9 cellular contexts compared by ENCODE assay signal in genomic region chr10:19788075-19788686, GRCh38. TPM values are rescaled to one million over a fixed set of nuclear protein-coding genes. Genes with fewer than 3 reads are reported as not detected.
DNase-seq lines count a peak whose midpoint lies in the region; ATAC-seq and TF ChIP-seq lines count a peak whose summit lies in the region.
"Had no signal": no experiment of that assay in that cellular context is flagged by ENCODE, and none has a peak within 500 bp of the region (broad histone marks: within the 10 kb centered on the region; RNA-seq: fewer than 3 reads in every experiment).

No MANE protein-coding gene starts in this region.

- H3K27ac ChIP-seq in fibroblast of lung (ENCODE audit: insufficient read depth, low read length) (no peak overlapping the region), prostate gland (no peak overlapping the region)

- TF ChIP-seq POLR2A in prostate gland (IDR thresholded peaks at IDR 0.05), result no peak

- TF ChIP-seq CTCF in GM12875 (IDR thresholded peaks at IDR 0.05; ENCODE audit: borderline replicate concordance, insufficient read depth, low read depth, low read length) (peak; percentile 64), fibroblast of lung (conservative IDR thresholded peaks at IDR 0.05 in 1 of 2, IDR thresholded peaks at IDR 0.05 in 1 of 2; ENCODE audit: low read depth in 1 of 2, low read length in 2 of 2) (peak; percentile 90 to 94), prostate gland (IDR thresholded peaks at IDR 0.05) (peak in 3 of 4 experiments; percentile 60 to 72 (median 61))

- H3K9me3 ChIP-seq in fibroblast of lung (ENCODE audit: control insufficient read depth, insufficient read depth, low read depth, low read length) (no peaks in the 10 kb centered on the region), prostate gland (no peaks in the 10 kb centered on the region)

- peak; percentile 76 for ATAC-seq in HG03196 (IDR thresholded peaks at IDR 0.05; ENCODE audit: unreplicated experiment)

- H2AFZ ChIP-seq in fibroblast of lung (ENCODE audit: low read length), result no peak overlapping the region

- DNase-seq in AG20443 (ENCODE audit: low spot score) (peak; percentile 29), SHP77 (lab: John Stamatoyannopoulos, UW) (peak; percentile 15 to 30), fibroblast of lung (ENCODE audit: low read depth in 2 of 2) (peak; percentile 44 to 80), prostate gland (ENCODE audit: low spot score) (peak; percentile 14), NCI-H1105 (lab: John Stamatoyannopoulos, UW) (no peak), NCI-H526 treated with DMSO at 0.1 percent for 48 hours (lab: John Stamatoyannopoulos, UW) (no peak)
- DNase-seq: naive B cell had no signal

- H3K4me1 ChIP-seq in fibroblast of lung (ENCODE audit: control insufficient read depth, extremely low read depth, insufficient read depth, low read length) (no peaks in the 10 kb centered on the region), prostate gland (replicated peaks) (no peaks in the 10 kb centered on the region)

- no peak overlapping the region for H3K4me2 ChIP-seq in fibroblast of lung (ENCODE audit: extremely low read depth, insufficient read depth, low read length)

- no peaks in the 10 kb centered on the region for H3K79me2 ChIP-seq in fibroblast of lung (ENCODE audit: control insufficient read depth, insufficient read depth, low read length)

- no peak overlapping the region for H3K4me3 ChIP-seq in GM12875 (ENCODE audit: low read depth, low read length)
- H3K4me3 ChIP-seq in fibroblast of lung (replicated peaks in 1 of 4; ENCODE audit: control extremely low read depth in 1 of 4, insufficient read depth in 1 of 4, low read depth in 3 of 4, low read length in 4 of 4), result no peak overlapping the region
- H3K4me3 ChIP-seq in prostate gland, result no peak overlapping the region

- intact Hi-C loops in prostate gland (cut with DNase I), result no loop called here

- H3K9ac ChIP-seq in fibroblast of lung (ENCODE audit: insufficient read depth, low read length), result no peak overlapping the region

- H4K20me1 ChIP-seq in fibroblast of lung (ENCODE audit: control insufficient read depth, extremely low read depth, insufficient read depth, low read length), result no peaks in the 10 kb centered on the region

- no peaks in the 10 kb centered on the region for H3K36me3 ChIP-seq in fibroblast of lung (ENCODE audit: control insufficient read depth, insufficient read depth, low read length)
- no peaks in the 10 kb centered on the region for H3K36me3 ChIP-seq in prostate gland

- WGBS in prostate gland, result 21% methylated on average over 3 of the region's 3 CpGs

- H3K27me3 ChIP-seq in fibroblast of lung (ENCODE audit: control insufficient read depth, insufficient read depth, low read length), result no peaks in the 10 kb centered on the region
- H3K27me3 ChIP-seq in prostate gland (replicated peaks; ENCODE audit: insufficient read depth), result no peaks in the 10 kb centered on the region

RNA-seq across cellular contexts. Expression of gene PLXDC2, which starts 28.1 kb away (rescaled TPM):
- 5.1 and 12.3 TPM in 2 replicates for total RNA-seq in fibroblast of lung
- polyA plus RNA-seq in fibroblast of lung, result 4.2 and 6.2 TPM in 2 replicates
- 2.3 and 3.7 TPM in 2 replicates for polyA plus RNA-seq in fibroblast of lung (2012)
- 2.8 and 4.4 TPM in 2 replicates for polyA minus RNA-seq in fibroblast of lung (ENCODE audit: low replicate concordance)
- total RNA-seq in prostate gland, result 10 to 100 TPM; 19.6 to 83.6 TPM

Comparison
In these comparisons a context has a peak if more than half of its experiments do, and no peak if none do; other contexts are left out.
1. DNase-seq: peak in AG20443 (single experiment), SHP77 (2 of 2), fibroblast of lung (2 of 2) and prostate gland (single experiment); none in NCI-H1105 (single experiment) and NCI-H526 treated with DMSO at 0.1 percent for 48 hours (single experiment).
2. Peak in every context shown above with its lines, with median percentiles within 50 percentile points of each other: CTCF ChIP-seq.